Comparison of ENCODE assay signal across 29 cellular contexts in genomic region chr7:134029-134428, GRCh38. TPM values are rescaled to one million over a fixed set of nuclear protein-coding genes. Genes with fewer than 3 reads are reported as not detected.
"Had no signal": no experiment of that assay in that cellular context is flagged by ENCODE, and none has a peak within 500 bp of the region (broad histone marks: within the 10 kb centered on the region; RNA-seq: fewer than 3 reads in every experiment).

No MANE protein-coding gene starts in this region.

- H3K4me1 Mint-ChIP-seq: activated CD4-positive, alpha-beta T cell treated with anti-CD3 and anti-CD28 coated beads, Interleukin-2, amount 10 ng/mL, durations not matched to agents 24 days and 14 days; activated CD8-positive, alpha-beta memory T cell treated with anti-CD3 and anti-CD28 coated beads, Interleukin-2, amount 10 ng/mL, durations not matched to agents 7 days and 5 days; T-helper 17 cell had no signal

- H3K36me3 Mint-ChIP-seq: activated CD8-positive, alpha-beta memory T cell treated with anti-CD3 and anti-CD28 coated beads, Interleukin-2, amount 10 ng/mL, durations not matched to agents 7 days and 5 days; activated naive CD8-positive, alpha-beta T cell; WTC11 had no signal

- H3K27me3 Mint-ChIP-seq: activated CD8-positive, alpha-beta memory T cell treated with anti-CD3 and anti-CD28 coated beads, Interleukin-2, amount 10 ng/mL, durations not matched to agents 7 days and 5 days had no signal

- ATAC-seq: activated CD8-positive, alpha-beta memory T cell treated with anti-CD3 and anti-CD28 coated beads, Interleukin-2, amount 10 ng/mL, durations not matched to agents 7 days and 5 days; T-helper 17 cell; WTC11 had no signal

- H3K9me3 Mint-ChIP-seq: activated CD4-positive, alpha-beta T cell treated with anti-CD3 and anti-CD28 coated beads, Interleukin-2, amount 10 ng/mL, durations not matched to agents 24 days and 14 days; activated naive CD4-positive, alpha-beta T cell treated with anti-CD3 and anti-CD28 coated beads for 36 hours; activated T-cell treated with anti-CD3 and anti-CD28 coated beads, Interleukin-2, amount 50 U/mL, for 24 hours; activated T-helper 1 cell treated with anti-CD3 and anti-CD28 coated beads, Interleukin-12 subunit alpha, Interleukin-12 subunit beta, Interleukin-2, Interleukin-4 antibody, amounts not matched to agents 30 ng/mL and 10 ng/mL and 1 ng/mL, durations not matched to agents 14 hours and 24 hours and 36 hours; WTC11 had no signal

- H3K36me3 ChIP-seq: brain microvascular endothelial cell, cardiac muscle cell, MG63 had no signal

- H3K27ac Mint-ChIP-seq: activated CD4-positive, alpha-beta T cell treated with anti-CD3 and anti-CD28 coated beads, Interleukin-2, amount 10 ng/mL, durations not matched to agents 24 days and 14 days; activated CD8-positive, alpha-beta memory T cell treated with anti-CD3 and anti-CD28 coated beads, Interleukin-2, amount 10 ng/mL, durations not matched to agents 7 days and 5 days; activated naive CD4-positive, alpha-beta T cell treated with anti-CD3 and anti-CD28 coated beads for 36 hours; activated naive CD8-positive, alpha-beta T cell; activated T-cell treated with anti-CD3 and anti-CD28 coated beads, Interleukin-2, amount 50 U/mL, for 24 hours; activated T-helper 1 cell treated with anti-CD3 and anti-CD28 coated beads, Interleukin-12 subunit alpha, Interleukin-12 subunit beta, Interleukin-2, Interleukin-4 antibody, amounts not matched to agents 30 ng/mL and 10 ng/mL and 1 ng/mL, durations not matched to agents 14 hours and 24 hours and 36 hours; T-helper 17 cell; WTC11 had no signal

- H3K9me3 ChIP-seq: MG63 had no signal

- H3K4me3 Mint-ChIP-seq: activated CD4-positive, alpha-beta T cell treated with anti-CD3 and anti-CD28 coated beads, Interleukin-2, amount 10 ng/mL, durations not matched to agents 24 days and 14 days; activated CD8-positive, alpha-beta memory T cell treated with anti-CD3 and anti-CD28 coated beads, Interleukin-2, amount 10 ng/mL, durations not matched to agents 7 days and 5 days; activated naive CD4-positive, alpha-beta T cell treated with anti-CD3 and anti-CD28 coated beads for 36 hours; activated naive CD8-positive, alpha-beta T cell; activated T-cell treated with anti-CD3 and anti-CD28 coated beads, Interleukin-2, amount 50 U/mL, for 24 hours; activated T-helper 1 cell treated with anti-CD3 and anti-CD28 coated beads, Interleukin-12 subunit alpha, Interleukin-12 subunit beta, Interleukin-2, Interleukin-4 antibody, amounts not matched to agents 30 ng/mL and 10 ng/mL and 1 ng/mL, durations not matched to agents 14 hours and 24 hours and 36 hours; T-helper 17 cell; WTC11 had no signal

- H3K27me3 ChIP-seq: brain microvascular endothelial cell, MG63 had no signal

- H3K27ac ChIP-seq: brain microvascular endothelial cell, cardiac muscle cell had no signal

- FAIRE-seq: astrocyte had no signal

- DNase-seq: activated CD4-positive, alpha-beta T cell treated with anti-CD3 and anti-CD28 coated beads for 1 hour; activated CD4-positive, alpha-beta T cell treated with anti-CD3 and anti-CD28 coated beads, Interleukin-2, amount 10 ng/mL, durations not matched to agents 24 days and 14 days; activated CD4-positive, alpha-beta T cell treated with anti-CD3 and anti-CD28 coated beads, Interleukin-2, amount 50 U/mL, for 48 hours; activated CD8-positive, alpha-beta memory T cell treated with anti-CD3 and anti-CD28 coated beads, Interleukin-2, amount 10 ng/mL, durations not matched to agents 7 days and 5 days; activated gamma-delta T cell; activated naive CD4-positive, alpha-beta T cell treated with anti-CD3 and anti-CD28 coated beads for 36 hours; activated T-cell treated with anti-CD3 and anti-CD28 coated beads, Interleukin-2, amount 50 U/mL, for 24 hours; amygdala; brain microvascular endothelial cell; MG63; NCI-H1092 treated with DMSO at 0.1 percent for 48 hours; NCI-H1417 treated with DMSO at 0.1 percent for 48 hours; NCI-H1694; NCI-H2029; NCI-H2107; NCI-H2171 treated with DMSO at 0.1 percent for 48 hours; NCI-H226; NCI-H510A; NCI-H526 treated with DMSO at 0.1 percent for 48 hours; NCI-H82; SIG-M5; T-helper 17 cell; T-helper 9 cell had no signal

- H3K4me3 ChIP-seq: cardiac muscle cell, MG63 had no signal

RNA-seq across cellular contexts. Expression of gene FAM20C, which starts 58.3 kb away (rescaled TPM):
- total RNA-seq: OCI-LY7 had no signal
